Comparison of ENCODE assay signal across 1 cellular context in genomic region chr17:2095536-2095910, GRCh38.
TF ChIP-seq lines count a peak whose summit lies in the region.

No MANE protein-coding gene starts in this region.

TF ChIP-seq in WTC11, 78 proteins besides CTCF, POLR2A, EP300 and RAD21 (continued from another document):
- TF ChIP-seq KAT7 (CRISPR knock-in tag; IDR thresholded peaks at IDR 0.05; ENCODE audit: borderline replicate concordance) = no peak
- no peak for TF ChIP-seq CREM (CRISPR knock-in tag; IDR thresholded peaks at IDR 0.05)
